In genomic region chr7:17941171-17941490, GRCh38 we compare ENCODE assay signal across 8 cellular contexts. TPM values are rescaled to one million over a fixed set of nuclear protein-coding genes. Genes with fewer than 3 reads are reported as not detected.
DNase-seq lines count a peak whose midpoint lies in the region; ATAC-seq and TF ChIP-seq lines count a peak whose summit lies in the region.

No MANE protein-coding gene starts in this region.

- peak; percentile 7 for TF ChIP-seq CTCF in hepatocyte (IDR thresholded peaks at IDR 0.05; ENCODE audit: poor library complexity)

- peaks cover 39% of the 10 kb centered on the region for H3K4me1 Mint-ChIP-seq in activated CD4-positive, alpha-beta memory T cell treated with anti-CD3 and anti-CD28 coated beads, Interleukin-2, amount 10 ng/mL, durations not matched to agents 7 days and 5 days

- no peaks in the 10 kb centered on the region for H3K9me3 Mint-ChIP-seq in activated CD4-positive, alpha-beta memory T cell treated with anti-CD3 and anti-CD28 coated beads, Interleukin-2, amount 10 ng/mL, durations not matched to agents 7 days and 5 days

- H2AFZ ChIP-seq in ACC112 (ENCODE audit: low read length, unreplicated experiment) (peak overlapping the region; percentile 91), hepatocyte (peak overlapping the region; percentile 73)

- 23% methylated on average over 5 of the region's 5 CpGs for WGBS in hepatocyte (ENCODE audit: low lambda C conversion rate, missing lambda C conversion rate)

- H3K27me3 Mint-ChIP-seq in activated CD4-positive, alpha-beta memory T cell treated with anti-CD3 and anti-CD28 coated beads, Interleukin-2, amount 10 ng/mL, durations not matched to agents 7 days and 5 days = peaks cover 8% of the 10 kb centered on the region

- CTCF ChIA-PET in activated CD4-positive, alpha-beta memory T cell treated with anti-CD3 and anti-CD28 coated beads, Interleukin-2, amount 10 ng/mL, durations not matched to agents 7 days and 5 days (lab: Charles Lee) = interaction anchor here (0.9 to 1.0 kb wide), 2 partner anchors 18 to 52 kb away, joined by 3 to 4 read pairs; no protein-coding TSS in a partner anchor

- POLR2A ChIA-PET in activated CD4-positive, alpha-beta memory T cell treated with anti-CD3 and anti-CD28 coated beads, Interleukin-2, amount 10 ng/mL, durations not matched to agents 7 days and 5 days (lab: Charles Lee) = no interaction called here

- no peak for DNase-seq in HAP-1 (ENCODE audit: low spot score in 2 of 2)
- DNase-seq in activated CD4-positive, alpha-beta memory T cell treated with anti-CD3 and anti-CD28 coated beads, Interleukin-2, amount 10 ng/mL, durations not matched to agents 7 days and 5 days = no peak
- peak; percentile 40 for DNase-seq in hepatocyte (ENCODE audit: low spot score)
- no peak for DNase-seq in iPS-NIHi7 (ENCODE audit: extremely low spot score)
- DNase-seq in H4 (ENCODE audit: low spot score) = no peak

- peak overlapping the region; percentile 53 for H3K27ac Mint-ChIP-seq in activated CD4-positive, alpha-beta memory T cell treated with anti-CD3 and anti-CD28 coated beads, Interleukin-2, amount 10 ng/mL, durations not matched to agents 7 days and 5 days

- H3K9ac ChIP-seq in skeletal muscle satellite cell (ENCODE audit: low read depth, low read length) = peak overlapping the region; percentile 99

- H3K4me2 ChIP-seq in hepatocyte = peak overlapping the region; percentile 76
- peak overlapping the region; percentile 98 for H3K4me2 ChIP-seq in skeletal muscle satellite cell (ENCODE audit: low read length)

- no peaks in the 10 kb centered on the region for H3K9me3 ChIP-seq in HAP-1
- no peaks in the 10 kb centered on the region for H3K9me3 ChIP-seq in hepatocyte (ENCODE audit: low read depth)
- H3K9me3 ChIP-seq in skeletal muscle satellite cell (replicated peaks; ENCODE audit: low read length) = no peaks in the 10 kb centered on the region

- H3K27me3 ChIP-seq in ACC112 (ENCODE audit: insufficient read depth, low read length) (no peaks in the 10 kb centered on the region), HAP-1 (ENCODE audit: low read depth) (no peaks in the 10 kb centered on the region), hepatocyte (no peaks in the 10 kb centered on the region), skeletal muscle satellite cell (ENCODE audit: control insufficient read depth, insufficient read depth, low read length) (no peaks in the 10 kb centered on the region)

- H4K20me1 ChIP-seq in hepatocyte (ENCODE audit: insufficient read depth, poor library complexity, severe bottlenecking) = peaks cover 8% of the 10 kb centered on the region

- H3K4me3 Mint-ChIP-seq in activated CD4-positive, alpha-beta memory T cell treated with anti-CD3 and anti-CD28 coated beads, Interleukin-2, amount 10 ng/mL, durations not matched to agents 7 days and 5 days = peak overlapping the region; percentile 92

- H3K36me3 ChIP-seq in ACC112 (ENCODE audit: insufficient read depth, low read length) = no peaks in the 10 kb centered on the region
- H3K36me3 ChIP-seq in HAP-1 (replicated peaks) = no peaks in the 10 kb centered on the region
- no peaks in the 10 kb centered on the region for H3K36me3 ChIP-seq in hepatocyte (replicated peaks; ENCODE audit: insufficient read depth, low read depth)
- no peaks in the 10 kb centered on the region for H3K36me3 ChIP-seq in skeletal muscle satellite cell (ENCODE audit: insufficient read depth, low read length)

- in situ Hi-C loops in HAP-1 (cut with MboI; ENCODE audit: low sequenced_read_pairs) = no loop called here

- H3K4me3 ChIP-seq in ACC112 (ENCODE audit: low read depth, low read length) (peak overlapping the region; percentile 94), HAP-1 (peak overlapping the region; percentile 88), hepatocyte (peak overlapping the region; percentile 62), skeletal muscle satellite cell (ENCODE audit: low read length) (peak overlapping the region; percentile 98)

- H3K27ac ChIP-seq in ACC112 (ENCODE audit: low read depth, low read length) (peak overlapping the region; percentile 77; the same call in 1 of the 2 replicates), hepatocyte (peak overlapping the region; percentile 99)

- peaks cover 7% of the 10 kb centered on the region for H3K36me3 Mint-ChIP-seq in activated CD4-positive, alpha-beta memory T cell treated with anti-CD3 and anti-CD28 coated beads, Interleukin-2, amount 10 ng/mL, durations not matched to agents 7 days and 5 days (ENCODE audit: low read depth)

- H3K9me2 ChIP-seq in hepatocyte (replicated peaks; ENCODE audit: insufficient read depth) = no peaks in the 10 kb centered on the region

- ATAC-seq in HG02973 (IDR thresholded peaks at IDR 0.05; ENCODE audit: unreplicated experiment) = no peak

- H3K79me2 ChIP-seq in ACC112 (ENCODE audit: control insufficient read depth, insufficient read depth, low read length, unreplicated experiment) (peaks cover 40% of the 10 kb centered on the region), hepatocyte (peaks cover 41% of the 10 kb centered on the region)

- peaks cover 17% of the 10 kb centered on the region for H3K4me1 ChIP-seq in ACC112 (ENCODE audit: control insufficient read depth, insufficient read depth, low read length, unreplicated experiment)
- H3K4me1 ChIP-seq in HAP-1 = peaks cover 14% of the 10 kb centered on the region
- H3K4me1 ChIP-seq in hepatocyte (ENCODE audit: insufficient read depth) = peaks cover 15% of the 10 kb centered on the region
- H3K4me1 ChIP-seq in skeletal muscle satellite cell (ENCODE audit: control insufficient read depth, insufficient read depth, low read length) = peaks cover 9% of the 10 kb centered on the region

RNA-seq across cellular contexts. Expression of gene SNX13, which starts 0.8 kb away (rescaled TPM):
- 10 to 100 TPM; 23.8 to 25.9 TPM for total RNA-seq in activated CD4-positive, alpha-beta memory T cell treated with anti-CD3 and anti-CD28 coated beads, Interleukin-2, amount 10 ng/mL, durations not matched to agents 7 days and 5 days
- total RNA-seq in hepatocyte = 57.6 and 64.6 TPM in 2 replicates
- polyA plus RNA-seq in hepatocyte = 17.2 and 17.4 TPM in 2 replicates
- total RNA-seq in skeletal muscle satellite cell (2012; rRNA removed) = 29.9 and 38.5 TPM in 2 replicates
- total RNA-seq in H4 (2014; rRNA removed; shearing (Covaris generic)) = 65.9 and 77.7 TPM in 2 replicates
